ENCODE assay signal across 11 cellular contexts in the genomic region with DNA sequence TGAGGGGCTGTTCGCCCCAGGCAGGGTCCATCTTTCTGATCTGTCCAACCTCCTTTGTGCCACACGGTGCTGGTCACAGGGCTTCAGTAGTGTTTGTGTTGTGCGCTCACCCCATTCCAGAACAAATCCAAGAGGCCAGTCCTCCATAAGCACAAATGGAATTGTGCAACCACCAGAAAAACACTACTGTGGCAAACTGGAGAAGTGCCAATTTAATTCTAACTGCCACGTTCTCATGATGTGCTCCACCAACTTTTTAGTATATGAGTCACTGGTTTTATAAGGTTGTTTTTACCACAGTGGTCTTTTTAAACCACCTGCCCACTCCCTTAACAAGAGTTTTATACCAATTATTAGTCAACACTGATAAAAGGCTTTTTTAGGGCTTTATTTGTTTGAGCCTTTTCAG.
DNase-seq lines count a peak whose midpoint lies in the region; ATAC-seq, FAIRE-seq and TF ChIP-seq lines count a peak whose summit lies in the region.
"Had no signal": no experiment of that assay in that cellular context is flagged by ENCODE, and none has a peak within 500 bp of the region (broad histone marks: within the 10 kb centered on the region; RNA-seq: fewer than 3 reads in every experiment).

No MANE protein-coding gene starts in this region.

- H3K9me3 ChIP-seq in HepG2 (ENCODE audit: low read length) (no peaks in the 10 kb centered on the region), right lobe of liver (no peaks in the 10 kb centered on the region)

- no peak for FAIRE-seq in HepG2 (lab: Jason Lieb, UNC)
- peak; percentile 93 for FAIRE-seq in RCC 7860 (lab: Jason Lieb, UNC)

- no peak overlapping the region for H2AFZ ChIP-seq in HepG2 (ENCODE audit: low read length)
- H2AFZ ChIP-seq: PC-9 had no signal

- no TSS peak for BruUV-seq in HepG2 (replicated peaks; lab: Mats Ljungman, UMichigan)

- H3K79me2 ChIP-seq in HepG2 (ENCODE audit: insufficient read depth, low read length) = no peaks in the 10 kb centered on the region

- CTCF ChIA-PET in HepG2 (lab: Yijun Ruan, JAX; ENCODE audit: low intra/inter-chr PET ratio, low total read pairs) = no interaction called here

- TF ChIP-seq POLR2A in HepG2 (IDR thresholded peaks at IDR 0.05; ENCODE audit: insufficient read depth in 1 of 2, low read depth in 2 of 2, low read length in 2 of 2) (no peak), right lobe of liver (IDR thresholded peaks at IDR 0.05) (no peak)

- no peak for TF ChIP-seq CTCF in HepG2 (CRISPR knock-in tag; IDR thresholded peaks at IDR 0.05)
- no peak for TF ChIP-seq CTCF in right lobe of liver (IDR thresholded peaks at IDR 0.05)
- no peak for TF ChIP-seq CTCF in fibroblast of villous mesenchyme (IDR thresholded peaks at IDR 0.05; ENCODE audit: insufficient read depth, low read depth, low read length)
- TF ChIP-seq CTCF in coronary artery (IDR thresholded peaks at IDR 0.05) = no peak

- H3K4me3 ChIP-seq in HepG2 (replicated peaks in 1 of 3; ENCODE audit: insufficient read depth in 1 of 3, low read depth in 2 of 3, low read length in 3 of 3) (no peak overlapping the region), right lobe of liver (no peak overlapping the region), fibroblast of villous mesenchyme (ENCODE audit: low read depth, low read length) (no peak overlapping the region), coronary artery (no peak overlapping the region)
- H3K4me3 ChIP-seq: PC-9 had no signal

- intact Hi-C loops in HepG2 (cut with micrococcal nuclease; ENCODE audit: unreplicated experiment) = no loop called here
- intact Hi-C loops in right lobe of liver (cut with DNase I) = no loop called here

- no peaks in the 10 kb centered on the region for H4K20me1 ChIP-seq in HepG2 (ENCODE audit: insufficient read depth, low read length)

- no peak for TF ChIP-seq RAD21 in HepG2 (CRISPR knock-in tag; IDR thresholded peaks at IDR 0.05)

- H3K4me1 ChIP-seq in HepG2 (ENCODE audit: insufficient read depth, low read length) = no peaks in the 10 kb centered on the region
- H3K4me1 ChIP-seq in right lobe of liver = no peaks in the 10 kb centered on the region

- POLR2A ChIA-PET in HepG2 (lab: Yijun Ruan, JAX) = no interaction called here

- H3K9ac ChIP-seq in HepG2 (ENCODE audit: insufficient read depth, low read depth, low read length) = no peak overlapping the region

- H3K27ac ChIP-seq in HepG2 (ENCODE audit: extremely low read length, insufficient read depth, low read length) (no peak overlapping the region), right lobe of liver (no peak overlapping the region), coronary artery (peak overlapping the region in 1 of 2 donors; percentile 16)
- H3K27ac ChIP-seq: PC-9 had no signal

- peaks cover 9% of the 10 kb centered on the region for H3K9me3 Mint-ChIP-seq in activated naive CD8-positive, alpha-beta T cell treated with anti-CD3 and anti-CD28 coated beads, Interleukin-2, amount 50 U/mL, for 24 hours

- in situ Hi-C loops in HepG2 (cut with HindIII; ENCODE audit: extremely low pct_ligation_motif_present, low pct_unique_long_range_greater_than_20kb) = no loop called here

- no peak overlapping the region for H3K27ac Mint-ChIP-seq in activated naive CD8-positive, alpha-beta T cell treated with anti-CD3 and anti-CD28 coated beads, Interleukin-2, amount 50 U/mL, for 24 hours
- H3K27ac Mint-ChIP-seq: CD8-positive, alpha-beta memory T cell; natural killer cell had no signal

- H3K36me3 ChIP-seq in HepG2 (replicated peaks in 1 of 2; ENCODE audit: control insufficient read depth in 1 of 2, insufficient read depth in 2 of 2, low read length in 2 of 2) (no peaks in the 10 kb centered on the region), right lobe of liver (no peaks in the 10 kb centered on the region)

- no peaks in the 10 kb centered on the region for H3K27me3 Mint-ChIP-seq in activated naive CD8-positive, alpha-beta T cell treated with anti-CD3 and anti-CD28 coated beads, Interleukin-2, amount 50 U/mL, for 24 hours
- H3K27me3 Mint-ChIP-seq: CD8-positive, alpha-beta memory T cell had no signal

- no peaks in the 10 kb centered on the region for H3K36me3 Mint-ChIP-seq in activated naive CD8-positive, alpha-beta T cell treated with anti-CD3 and anti-CD28 coated beads, Interleukin-2, amount 50 U/mL, for 24 hours (ENCODE audit: low read depth)
- H3K36me3 Mint-ChIP-seq: CD8-positive, alpha-beta memory T cell; natural killer cell had no signal

- WGBS in HepG2 (ENCODE audit: low lambda C conversion rate) = 22% methylated on average over 4 of the region's 4 CpGs
- 41% methylated on average over 4 of the region's 4 CpGs for WGBS in right lobe of liver (ENCODE audit: insufficient coverage, low coverage, low lambda C conversion rate, missing lambda C conversion rate)

- no peak for TF ChIP-seq EP300 in HepG2 (IDR thresholded peaks at IDR 0.05; ENCODE audit: low read depth in 2 of 2, low read length in 2 of 2)
- TF ChIP-seq EP300 in HepG2 (CRISPR knock-in tag; IDR thresholded peaks at IDR 0.05; ENCODE audit: borderline replicate concordance) = no peak

- H3K27me3 ChIP-seq in HepG2 (ENCODE audit: control insufficient read depth in 1 of 2, insufficient read depth in 2 of 2, low read length in 2 of 2) (no peaks in the 10 kb centered on the region), right lobe of liver (no peaks in the 10 kb centered on the region)

- DNase-seq in HepG2 (ENCODE audit: low spot score) = no peak
- no peak for DNase-seq in right lobe of liver
- peak; percentile 69 for DNase-seq in RCC 7860 (ENCODE audit: low spot score)
- DNase-seq in fibroblast of villous mesenchyme (ENCODE audit: low read depth) = peak; percentile 97
- DNase-seq in coronary artery (ENCODE audit: low spot score) = no peak
- DNase-seq in activated naive CD8-positive, alpha-beta T cell treated with anti-CD3 and anti-CD28 coated beads, Interleukin-2, amount 50 U/mL, for 24 hours = no peak
- no peak for DNase-seq in NOMO-1 treated with DMSO at 0.1 percent for 48 hours (lab: John Stamatoyannopoulos, UW; ENCODE audit: unreplicated experiment)
- DNase-seq: CD8-positive, alpha-beta memory T cell; natural killer cell; PC-9 had no signal

- ATAC-seq in HepG2 (no peak), right lobe of liver (no peak), GM18873 (IDR thresholded peaks at IDR 0.05; ENCODE audit: low FRiP score, unreplicated experiment) (no peak)
- ATAC-seq in activated naive CD8-positive, alpha-beta T cell treated with anti-CD3 and anti-CD28 coated beads, Interleukin-2, amount 50 U/mL, for 24 hours = no peak
- ATAC-seq: natural killer cell had no signal

- H3K4me3 Mint-ChIP-seq in activated naive CD8-positive, alpha-beta T cell treated with anti-CD3 and anti-CD28 coated beads, Interleukin-2, amount 50 U/mL, for 24 hours = no peak overlapping the region
- H3K4me3 Mint-ChIP-seq: CD8-positive, alpha-beta memory T cell; natural killer cell had no signal

- H3K4me2 ChIP-seq in HepG2 (ENCODE audit: low read depth, low read length) = no peak overlapping the region
- H3K4me2 ChIP-seq: PC-9 had no signal

- H3K4me1 Mint-ChIP-seq in activated naive CD8-positive, alpha-beta T cell treated with anti-CD3 and anti-CD28 coated beads, Interleukin-2, amount 50 U/mL, for 24 hours = no peaks in the 10 kb centered on the region
- H3K4me1 Mint-ChIP-seq: CD8-positive, alpha-beta memory T cell; natural killer cell had no signal

TF ChIP-seq in HepG2, 621 proteins besides CTCF, POLR2A, EP300 and RAD21:
- TF ChIP-seq ZNF33A (CRISPR knock-in tag; IDR thresholded peaks at IDR 0.05; ENCODE audit: borderline replicate concordance) = no peak
- 0 out of 2 replicates have a peak, but pooled peaks have one; percentile 33 for TF ChIP-seq CEBPB (IDR thresholded peaks at IDR 0.05; ENCODE audit: borderline replicate concordance, low read depth, low read length)

Comparison
In these comparisons a context has a peak if more than half of its experiments do, and no peak if none do; other contexts are left out.
1. DNase-seq: peak in RCC 7860 (single experiment) and fibroblast of villous mesenchyme (single experiment); none in HepG2 (single experiment), right lobe of liver (0 of 3), coronary artery (single experiment), activated naive CD8-positive, alpha-beta T cell treated with anti-CD3 and anti-CD28 coated beads, Interleukin-2, amount 50 U/mL, for 24 hours (single experiment) and NOMO-1 treated with DMSO at 0.1 percent for 48 hours (single experiment).